ENCODE assay signal across 9 cellular contexts in genomic region chrX:14027511-14028019, GRCh38. TPM values are rescaled to one million over a fixed set of nuclear protein-coding genes. Genes with fewer than 3 reads are reported as not detected.
DNase-seq lines count a peak whose midpoint lies in the region; ATAC-seq, FAIRE-seq and TF ChIP-seq lines count a peak whose summit lies in the region.
"Had no signal": no experiment of that assay in that cellular context is flagged by ENCODE, and none has a peak within 500 bp of the region (broad histone marks: within the 10 kb centered on the region; RNA-seq: fewer than 3 reads in every experiment).

No MANE protein-coding gene starts in this region.

- H3K4me2 ChIP-seq in GM12878 (ENCODE audit: control insufficient read depth, insufficient read depth) = peak overlapping the region; percentile 87

- TF ChIP-seq RAD21 in GM12878 (IDR thresholded peaks at IDR 0.05; ENCODE audit: insufficient read depth, low read depth, low read length) = no peak

- TF ChIP-seq EP300 in GM12878 (IDR thresholded peaks at IDR 0.05; ENCODE audit: borderline replicate concordance in 1 of 2, control insufficient read depth in 1 of 2, low read depth in 2 of 2, low read length in 2 of 2) = peak; percentile 57 to 82; a peak in 2 of 4 replicates

- H3K4me1 ChIP-seq in GM12878 (ENCODE audit: control insufficient read depth, insufficient read depth, low read length) (peaks cover 6% of the 10 kb centered on the region), psoas muscle (peaks cover 13% of the 10 kb centered on the region)

- CTCF ChIA-PET in GM12878 (lab: Yijun Ruan, JAX) = interaction anchor here (1.1 to 2.6 kb wide), 5 partner anchors 122 to 520 kb away, joined by 3 to 13 read pairs (median 7); no protein-coding TSS in a partner anchor

- H4K20me1 ChIP-seq in GM12878 (ENCODE audit: control insufficient read depth, insufficient read depth) = no peaks in the 10 kb centered on the region

- H3K4me3 ChIP-seq in GM12878 (peak overlapping the region; percentile 81; the same call in 1 of the 2 replicates), psoas muscle (no peak overlapping the region)
- H3K4me3 ChIP-seq: cardiac muscle cell had no signal

- H3K9me3 ChIP-seq in GM12878 (replicated peaks; ENCODE audit: control insufficient read depth, insufficient read depth, low read length) (no peaks in the 10 kb centered on the region; the same call in 2 of the 3 replicates), psoas muscle (no peaks in the 10 kb centered on the region)

- POLR2A ChIA-PET in GM12878 (lab: Charles Lee) = interaction anchor here (1.0 to 1.5 kb wide), 3 partner anchors 171 to 291 kb away, joined by 4 to 5 read pairs (median 4); no protein-coding TSS in a partner anchor

- H3K36me3 ChIP-seq in GM12878 (ENCODE audit: control insufficient read depth in 2 of 2, insufficient read depth in 2 of 2, low read length in 1 of 2) (no peaks in the 10 kb centered on the region), psoas muscle (ENCODE audit: insufficient read depth in 1 of 2, low read depth in 1 of 2) (no peaks in the 10 kb centered on the region)
- H3K36me3 ChIP-seq: cardiac muscle cell had no signal

- TF ChIP-seq CTCF in GM12878 (IDR thresholded peaks at IDR 0.05 in 2 of 3, conservative IDR thresholded peaks at IDR 0.05 in 1 of 3; ENCODE audit: control insufficient read depth in 2 of 3, extremely low read depth in 1 of 3, insufficient read depth in 1 of 3, low read depth in 3 of 3, low read length in 3 of 3) (no peak), psoas muscle (IDR thresholded peaks at IDR 0.05) (no peak), D721Med (IDR thresholded peaks at IDR 0.05; ENCODE audit: insufficient read depth, missing control alignments) (no peak)

- H2AFZ ChIP-seq in GM12878 (ENCODE audit: control insufficient read depth, low read depth, low read length) = no peak overlapping the region

- H3K27ac ChIP-seq in GM12878 (ENCODE audit: control insufficient read depth, insufficient read depth) = peak overlapping the region; percentile 77
- H3K27ac ChIP-seq in psoas muscle = peak overlapping the region; percentile 91
- H3K27ac ChIP-seq: cardiac muscle cell had no signal

- ATAC-seq in GM19023 (IDR thresholded peaks at IDR 0.05; ENCODE audit: unreplicated experiment) (peak; percentile 26), HG03571 (IDR thresholded peaks at IDR 0.05; ENCODE audit: unreplicated experiment) (peak; percentile 45), GM12878 (peak; percentile 70), psoas muscle (no peak)

- SMC1A ChIA-PET in GM12878 (lab: Charles Lee; ENCODE audit: uncharacterized antibody, unreplicated experiment) = interaction anchor here (0.8 to 2.8 kb wide), 10 partner anchors 129 to 936 kb away, joined by 3 to 19 read pairs (median 4); partner anchors contain the start of gene RAB9A

- FAIRE-seq in GM12878 (lab: Jason Lieb, UNC) = peak; percentile 82
- no peak for FAIRE-seq in D721Med (lab: Jason Lieb, UNC)

- DNase-seq in AG08395 (ENCODE audit: low spot score) (peak; percentile 27), GM12878 (ENCODE audit: low read depth, low spot score) (peak; percentile 63), psoas muscle (no peak), GM19238 (ENCODE audit: insufficient read length, low spot score) (no peak), D721Med (ENCODE audit: insufficient read length, low spot score) (no peak), DMS153 treated with DMSO at 0.1 percent for 48 hours (lab: John Stamatoyannopoulos, UW; ENCODE audit: unreplicated experiment) (no peak)

- no TSS peak for BruUV-seq in GM12878 (replicated peaks; lab: Mats Ljungman, UMichigan)

- no peak overlapping the region for H3K9ac ChIP-seq in GM12878 (ENCODE audit: control insufficient read depth, insufficient read depth, low read length)

- intact Hi-C loops in GM12878 (cut with micrococcal nuclease; ENCODE audit: unreplicated experiment) = loop anchor here (2.0 to 5.0 kb wide), 2 partner anchors 175 to 375 kb away; partner anchors contain the start of gene TCEANC
- intact Hi-C loops in psoas muscle (cut with DNase I) = no loop called here

- peaks cover 15% of the 10 kb centered on the region for H3K79me2 ChIP-seq in GM12878 (ENCODE audit: control insufficient read depth, insufficient read depth, low read length)

- no peak for TF ChIP-seq POLR2A in GM12878 (IDR thresholded peaks at IDR 0.05; ENCODE audit: low read depth, low read length)

- in situ Hi-C loops in GM12878 (cut with MboI) = loop anchor here (5.0 to 10.0 kb wide), 3 partner anchors 123 to 1073 kb away; no protein-coding TSS in a partner anchor

- H3K27me3 ChIP-seq in GM12878 (replicated peaks in 1 of 2; ENCODE audit: control insufficient read depth in 2 of 2, insufficient read depth in 2 of 2, low read length in 1 of 2) = no peaks in the 10 kb centered on the region
- H3K27me3 ChIP-seq in psoas muscle (ENCODE audit: insufficient read depth in 3 of 3, low read length in 2 of 3) = no peaks in the 10 kb centered on the region
- H3K27me3 ChIP-seq: cardiac muscle cell had no signal

- RAD21 ChIA-PET in GM12878 (lab: Charles Lee; ENCODE audit: unreplicated experiment) = interaction anchor here (1.0 to 5.2 kb wide), 12 partner anchors 268 to 517 kb away, joined by 3 to 28 read pairs (median 4); partner anchors contain the start of genes OFD1 and TRAPPC2

TF ChIP-seq in GM12878, 131 proteins besides CTCF, POLR2A, EP300 and RAD21 (continues in another document):
- peak; percentile 67 for TF ChIP-seq MTA2 (IDR thresholded peaks at IDR 0.05; ENCODE audit: low read depth)
- peak; percentile 64 for TF ChIP-seq RUNX3 (IDR thresholded peaks at IDR 0.05; ENCODE audit: low read length)
- peak; percentile 63; the same call in 1 of the 2 replicates for TF ChIP-seq PKNOX1 (IDR thresholded peaks at IDR 0.05)
- TF ChIP-seq PAX5 (IDR thresholded peaks at IDR 0.05; ENCODE audit: borderline replicate concordance, low read depth, low read length) = no peak
- TF ChIP-seq FOXM1 (IDR thresholded peaks at IDR 0.05; ENCODE audit: low read depth, low read length) = peak; percentile 56; the same call in 1 of the 2 replicates
- TF ChIP-seq RELB (IDR thresholded peaks at IDR 0.05; ENCODE audit: low read depth) = peak; percentile 35; the same call in 1 of the 2 replicates
- no peak for TF ChIP-seq NKRF (conservative IDR thresholded peaks at IDR 0.05)
- peak; percentile 97 for TF ChIP-seq ATF7 (IDR thresholded peaks at IDR 0.05; ENCODE audit: low read depth)

RNA-seq across cellular contexts. Expression of gene GEMIN8, which starts 2.1 kb away (rescaled TPM):
- 30.3 and 32.2 TPM in 2 replicates for total RNA-seq in GM12878 (2013; cell fraction: nucleolus; rRNA removed)
- total RNA-seq in GM12878 (2014; rRNA removed) (22.3 and 23.2 TPM in 2 replicates), GM12878 (2014; rRNA removed; fragmentation: Illumina TruSeq; extraction: Trizol) (19.0 and 19.9 TPM in 2 replicates), GM12878 (2021) (23.4 and 24.9 TPM in 2 replicates), psoas muscle (1 to 10 TPM; 7.8 to 8.5 (median 8.3) TPM)
- polyA plus RNA-seq in GM12878 (2011; ENCODE audit: low read depth) = 17.1 TPM
- polyA plus RNA-seq in GM12878 (2011; rRNA removed) (69.9 and 87.0 TPM in 2 replicates), GM12878 (2014; fragmentation: Illumina TruSeq; extraction: Trizol) (25.4 and 25.9 TPM in 2 replicates), GM12878 (2014; fragmentation: Nextera tagmentation; extraction: Ambion mirVana) (10 to 100 TPM; 18.4 to 29.5 TPM), GM12878 (2014; rRNA removed) (28.6 and 29.6 TPM in 2 replicates), GM12878 (2016; fragmentation: Nextera tagmentation; extraction: Ambion mirVana) (10 to 100 TPM; 29.9 to 34.2 TPM), psoas muscle (10 to 100 TPM in 1 of 3 donors, 1 to 10 TPM in 2; 8.2 to 10.8 (median 9.3) TPM)
- 86.0 and 90.5 TPM in 2 replicates for polyA plus RNA-seq in GM12878 (2011; cell fraction: cytosol; rRNA removed)
- polyA plus RNA-seq in GM12878 (2011; cell fraction: nucleus; rRNA removed) = 81.2 and 118 TPM in 2 replicates
- 17.2 and 27.8 TPM in 2 replicates for polyA plus RNA-seq in GM12878 (2012)
- polyA minus RNA-seq in GM12878 (2011; rRNA and poly(A)+ RNA removed) = 82.6 and 83.7 TPM in 2 replicates
- 14.8 and 16.3 TPM in 2 replicates for polyA minus RNA-seq in GM12878 (2011; cell fraction: cytosol; rRNA and poly(A)+ RNA removed)
- polyA minus RNA-seq in GM12878 (2011; cell fraction: nucleus; rRNA and poly(A)+ RNA removed) = 29.5 and 36.7 TPM in 2 replicates

Comparison
In these comparisons a context has a peak if more than half of its experiments do, and no peak if none do; other contexts are left out.
1. DNase-seq: peak in AG08395 (single experiment) and GM12878 (single experiment); none in psoas muscle (0 of 2), GM19238 (single experiment), D721Med (single experiment) and DMS153 treated with DMSO at 0.1 percent for 48 hours (single experiment).
2. ATAC-seq: peak in GM19023 (single experiment), HG03571 (single experiment) and GM12878 (single experiment); none in psoas muscle (0 of 4).